8 cellular contexts compared by ENCODE assay signal in genomic region chr4:9691221-9692065, GRCh38.
DNase-seq lines count a peak whose midpoint lies in the region; ATAC-seq and TF ChIP-seq lines count a peak whose summit lies in the region.

No MANE protein-coding gene starts in this region.

- TF ChIP-seq CTCF in HFFc6 (IDR thresholded peaks at IDR 0.05), result no peak
- TF ChIP-seq CTCF in NB4 (IDR thresholded peaks at IDR 0.05; ENCODE audit: low read depth, low read length), result no peak
- no peak for TF ChIP-seq CTCF in right atrium auricular region (IDR thresholded peaks at IDR 0.05)
- TF ChIP-seq CTCF in prostate gland (IDR thresholded peaks at IDR 0.05), result no peak
- no peak for TF ChIP-seq CTCF in upper lobe of right lung (IDR thresholded peaks at IDR 0.05)

- WGBS in prostate gland, result under 1% methylated on average over 57 of the region's 57 CpGs

- H3K4me1 Mint-ChIP-seq in HFFc6 (ENCODE audit: low read depth), result no peaks in the 10 kb centered on the region
- peaks cover 14% of the 10 kb centered on the region for H3K4me1 Mint-ChIP-seq in T-helper 1 cell treated with Interleukin-12 subunit alpha and Interleukin-12 subunit beta and Interleukin-4 antibody, amounts not matched to agents 30 μg/mL and 1 μg/mL, for 36 hours (ENCODE audit: low read depth)

- H3K9me3 Mint-ChIP-seq in HFFc6, result peaks cover 16% of the 10 kb centered on the region
- H3K9me3 Mint-ChIP-seq in T-helper 1 cell treated with Interleukin-12 subunit alpha and Interleukin-12 subunit beta and Interleukin-4 antibody, amounts not matched to agents 30 μg/mL and 1 μg/mL, for 36 hours, result no peaks in the 10 kb centered on the region

- TF ChIP-seq POLR2A in NB4 (IDR thresholded peaks at IDR 0.05; ENCODE audit: extremely low read depth, insufficient read length) (no peak), prostate gland (IDR thresholded peaks at IDR 0.05) (no peak)

- no peaks in the 10 kb centered on the region for H3K36me3 ChIP-seq in right atrium auricular region
- no peaks in the 10 kb centered on the region for H3K36me3 ChIP-seq in prostate gland
- H3K36me3 ChIP-seq in upper lobe of right lung, result no peaks in the 10 kb centered on the region

- intact Hi-C loops in prostate gland (cut with DNase I) (no loop called here), upper lobe of right lung (cut with DNase I) (no loop called here)

- peak; percentile 100 for ATAC-seq in upper lobe of right lung

- H3K36me3 Mint-ChIP-seq in HFFc6 (ENCODE audit: low read depth), result no peaks in the 10 kb centered on the region
- H3K36me3 Mint-ChIP-seq in T-helper 1 cell treated with Interleukin-12 subunit alpha and Interleukin-12 subunit beta and Interleukin-4 antibody, amounts not matched to agents 30 μg/mL and 1 μg/mL, for 36 hours (ENCODE audit: low read depth), result no peaks in the 10 kb centered on the region

- H3K27me3 ChIP-seq in right atrium auricular region (no peaks in the 10 kb centered on the region), prostate gland (replicated peaks; ENCODE audit: insufficient read depth) (no peaks in the 10 kb centered on the region), upper lobe of right lung (no peaks in the 10 kb centered on the region)

- DNase-seq in GM03348 (ENCODE audit: low spot score), result peak; percentile 95
- DNase-seq in HFFc6, result no peak
- DNase-seq in NB4 (ENCODE audit: low read depth), result peak; percentile 92
- DNase-seq in anterior cingulate cortex (lab: John Stamatoyannopoulos, UW), result peak; percentile 37 to 97 (median 93)
- DNase-seq in right atrium auricular region (ENCODE audit: low spot score), result peak; percentile 95
- DNase-seq in prostate gland (ENCODE audit: low spot score), result peak; percentile 95
- peak; percentile 98 for DNase-seq in upper lobe of right lung

- no peak overlapping the region for H3K27ac Mint-ChIP-seq in HFFc6
- peak overlapping the region; percentile 63 for H3K27ac Mint-ChIP-seq in T-helper 1 cell treated with Interleukin-12 subunit alpha and Interleukin-12 subunit beta and Interleukin-4 antibody, amounts not matched to agents 30 μg/mL and 1 μg/mL, for 36 hours

- peaks cover 0 to 4% of the 10 kb centered on the region in 2 donors for H3K4me1 ChIP-seq in right atrium auricular region
- no peaks in the 10 kb centered on the region for H3K4me1 ChIP-seq in prostate gland (replicated peaks)
- peaks cover 3% of the 10 kb centered on the region for H3K4me1 ChIP-seq in upper lobe of right lung

- H3K4me3 ChIP-seq in NB4 (ENCODE audit: low read depth, low read length) (peak overlapping the region; percentile 32), right atrium auricular region (peak overlapping the region; percentile 57 to 67), prostate gland (peak overlapping the region; percentile 35 to 42), upper lobe of right lung (peak overlapping the region; percentile 66)

- H3K9me3 ChIP-seq in right atrium auricular region, result no peaks in the 10 kb centered on the region
- H3K9me3 ChIP-seq in prostate gland, result no peaks in the 10 kb centered on the region
- no peaks in the 10 kb centered on the region for H3K9me3 ChIP-seq in upper lobe of right lung

- peak overlapping the region; percentile 71 to 80 for H3K27ac ChIP-seq in right atrium auricular region
- peak overlapping the region; percentile 71 to 80 for H3K27ac ChIP-seq in prostate gland
- H3K27ac ChIP-seq in upper lobe of right lung, result peak overlapping the region; percentile 63

- H3K27me3 Mint-ChIP-seq in HFFc6 (ENCODE audit: insufficient read depth), result peaks cover 9% of the 10 kb centered on the region
- H3K27me3 Mint-ChIP-seq in T-helper 1 cell treated with Interleukin-12 subunit alpha and Interleukin-12 subunit beta and Interleukin-4 antibody, amounts not matched to agents 30 μg/mL and 1 μg/mL, for 36 hours (ENCODE audit: low read depth), result peaks cover 13% of the 10 kb centered on the region

- H3K4me3 Mint-ChIP-seq in HFFc6, result peak overlapping the region; percentile 16; the same call in 1 of the 2 replicates
- peak overlapping the region; percentile 80 for H3K4me3 Mint-ChIP-seq in T-helper 1 cell treated with Interleukin-12 subunit alpha and Interleukin-12 subunit beta and Interleukin-4 antibody, amounts not matched to agents 30 μg/mL and 1 μg/mL, for 36 hours
